ENCODE assay signal across 25 cellular contexts in the genomic region with DNA sequence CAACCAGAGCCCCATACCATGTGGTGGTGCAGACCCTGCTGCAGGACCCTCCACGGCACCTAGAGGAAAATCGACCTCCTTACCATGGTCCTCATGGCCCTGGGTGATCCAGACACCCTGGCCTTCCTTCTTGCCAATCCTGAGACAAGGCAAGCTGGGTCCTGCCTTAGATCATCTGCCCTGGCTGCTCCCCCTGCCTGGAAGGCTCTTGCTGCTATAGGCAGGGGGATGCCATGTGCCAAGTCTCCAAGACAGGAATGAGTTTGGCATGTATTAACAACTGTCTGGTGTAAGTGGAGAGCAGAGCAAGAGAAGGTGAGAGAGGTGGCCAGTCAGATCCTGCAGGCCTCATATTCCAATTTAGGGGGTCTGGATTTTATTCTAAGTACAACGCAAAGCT. TPM values are rescaled to one million over a fixed set of nuclear protein-coding genes. Genes with fewer than 3 reads are reported as not detected.
DNase-seq lines count a peak whose midpoint lies in the region; ATAC-seq and TF ChIP-seq lines count a peak whose summit lies in the region.
"Had no signal": no experiment of that assay in that cellular context is flagged by ENCODE, and none has a peak within 500 bp of the region (broad histone marks: within the 10 kb centered on the region; RNA-seq: fewer than 3 reads in every experiment).

No MANE protein-coding gene starts in this region.

- H4K91ac ChIP-seq in trophoblast cell (ENCODE audit: low read depth, low read length), result no peak overlapping the region

- H3K36me3 ChIP-seq in MG63 (peaks cover 84% of the 10 kb centered on the region), trophoblast cell (ENCODE audit: control insufficient read depth in 1 of 2, insufficient read depth in 2 of 2, low read length in 2 of 2) (peaks cover 3 to 11% of the 10 kb centered on the region in 2 experiments), colonic mucosa (no peaks in the 10 kb centered on the region)

- H3K4me3 ChIP-seq in MG63, result no peak overlapping the region
- H3K4me3 ChIP-seq in trophoblast cell (ENCODE audit: low read depth, low read length), result no peak overlapping the region
- H3K4me3 ChIP-seq in colonic mucosa, result no peak overlapping the region
- H3K4me3 ChIP-seq: spleen had no signal

- H2BK5ac ChIP-seq in trophoblast cell (ENCODE audit: low read depth, low read length, poor library complexity), result no peak overlapping the region

- POLR2A ChIA-PET in RWPE1 (lab: Yijun Ruan, JAX; ENCODE audit: low non-redundant PET), result no interaction called here

- peak; percentile 48 for DNase-seq in MG63
- DNase-seq in RWPE1 (ENCODE audit: low spot score), result no peak
- DNase-seq in foreskin keratinocyte, result peak in 1 of 2 donors; percentile 80
- no peak for DNase-seq in trophoblast cell
- DNase-seq in HUDEP-2 (lab: John Stamatoyannopoulos, UW; ENCODE audit: unreplicated experiment in 76 of 76), result no peak
- DNase-seq in colonic mucosa, result no peak
- DNase-seq: activated CD4-positive, alpha-beta T cell treated with anti-CD3 and anti-CD28 coated beads, Interleukin-2, amount 10 ng/mL, durations not matched to agents 24 days and 14 days; activated naive CD4-positive, alpha-beta T cell treated with anti-CD3 and anti-CD28 coated beads, Interleukin-2, amount 50 U/mL, for 16 hours; anterior cingulate cortex; CD4-positive, CD25-positive, alpha-beta regulatory T cell; central memory CD4-positive, alpha-beta T cell; EL; foreskin melanocyte; H7; hypothalamus; KG1; MV-4-11; NCI-H1694 treated with DMSO at 0.1 percent for 48 hours; NCI-H526 treated with DMSO at 0.1 percent for 48 hours; spleen; stimulated activated CD4-positive, alpha-beta T cell treated with anti-CD3 and anti-CD28 coated beads, Interleukin-2, amount 100 ng/mL, for 48 hours; T-helper 2 cell had no signal

- ATAC-seq in foreskin keratinocyte, result peak; percentile 23
- no peak for ATAC-seq in GM21526 (IDR thresholded peaks at IDR 0.05; ENCODE audit: low FRiP score, unreplicated experiment)
- ATAC-seq: stimulated activated memory B cell treated with anti-CD40 and anti-IgM and Interleukin-4, amounts not matched to agents 10 μg/mL and 1 μg/mL and 100 μg/mL, for 72 hours had no signal

- no peak overlapping the region for H4K12ac ChIP-seq in trophoblast cell (ENCODE audit: low read depth, low read length)

- H2BK12ac ChIP-seq in trophoblast cell (ENCODE audit: low read length), result no peak overlapping the region

- no peak overlapping the region for H3K18ac ChIP-seq in trophoblast cell (ENCODE audit: low read length)

- CTCF ChIA-PET in RWPE1 (lab: Yijun Ruan, JAX), result no interaction called here

- peaks cover 6% of the 10 kb centered on the region for H3K79me1 ChIP-seq in trophoblast cell (ENCODE audit: low read length)

- no peak overlapping the region for H2AK5ac ChIP-seq in trophoblast cell (ENCODE audit: low read length)

- H3K27ac ChIP-seq in RWPE1 (peak overlapping the region; percentile 74), foreskin keratinocyte (no peak overlapping the region), trophoblast cell (ENCODE audit: low read depth, low read length) (no peak overlapping the region), colonic mucosa (no peak overlapping the region)
- H3K27ac ChIP-seq: epithelial cell of prostate had no signal

- no peaks in the 10 kb centered on the region for H3K79me2 ChIP-seq in trophoblast cell (ENCODE audit: control insufficient read depth, insufficient read depth, low read length, poor library complexity)

- H3K23ac ChIP-seq in trophoblast cell (ENCODE audit: low read length), result no peak overlapping the region

- H3K9me3 ChIP-seq in MG63 (no peaks in the 10 kb centered on the region), trophoblast cell (ENCODE audit: insufficient read depth, low read depth, low read length) (no peaks in the 10 kb centered on the region), colonic mucosa (no peaks in the 10 kb centered on the region)
- H3K9me3 ChIP-seq: spleen had no signal

- H3K4ac ChIP-seq in trophoblast cell (ENCODE audit: low read depth, low read length), result no peak overlapping the region

- H3K4me1 ChIP-seq in foreskin keratinocyte, result peaks cover 35% of the 10 kb centered on the region
- peaks cover 30 to 32% of the 10 kb centered on the region in 2 experiments for H3K4me1 ChIP-seq in trophoblast cell (ENCODE audit: control insufficient read depth in 1 of 2, insufficient read depth in 2 of 2, low read length in 2 of 2)
- H3K4me1 ChIP-seq in colonic mucosa, result peaks cover 4% of the 10 kb centered on the region

- H4K8ac ChIP-seq in trophoblast cell (ENCODE audit: low read depth, low read length), result no peak overlapping the region

- no peak for TF ChIP-seq CTCF in RWPE1 (conservative IDR thresholded peaks at IDR 0.05; ENCODE audit: low read depth)
- no peak for TF ChIP-seq CTCF in foreskin keratinocyte (conservative IDR thresholded peaks at IDR 0.05)
- TF ChIP-seq CTCF in colonic mucosa (IDR thresholded peaks at IDR 0.05), result no peak

- no CpG with 5 or more reads among the region's 3 CpGs for WGBS in trophoblast cell (ENCODE audit: extremely low coverage, insufficient coverage, insufficient read length)

- no peak overlapping the region for H2BK120ac ChIP-seq in trophoblast cell (ENCODE audit: insufficient read depth, low read length, poor library complexity)

- no peak overlapping the region for H3K9ac ChIP-seq in trophoblast cell (ENCODE audit: low read length)
- H3K9ac ChIP-seq in colonic mucosa (ENCODE audit: low read depth in 2 of 2, low read length in 2 of 2), result no peak overlapping the region

- no peak overlapping the region for H3K4me2 ChIP-seq in trophoblast cell (ENCODE audit: low read length)

- H2AFZ ChIP-seq in trophoblast cell (ENCODE audit: insufficient read depth, low read length, poor library complexity), result peak overlapping the region; percentile 31

- intact Hi-C loops in colonic mucosa (cut with DNase I), result no loop called here

- H3K14ac ChIP-seq in trophoblast cell (ENCODE audit: low read length), result no peak overlapping the region

- H3K27me3 ChIP-seq in MG63 (no peaks in the 10 kb centered on the region), foreskin keratinocyte (no peaks in the 10 kb centered on the region), trophoblast cell (ENCODE audit: insufficient read depth, low read length) (no peaks in the 10 kb centered on the region), colonic mucosa (no peaks in the 10 kb centered on the region)
- H3K27me3 ChIP-seq: spleen had no signal

RNA-seq across cellular contexts. Expression of gene HEG1, which starts 7.5 kb away (rescaled TPM):
- total RNA-seq in MG63 (2014; rRNA removed; shearing (Covaris generic); ENCODE audit: low replicate concordance), result 75.1 and 105 TPM in 2 replicates
- total RNA-seq in foreskin keratinocyte (15.7 and 19.6 TPM in 2 replicates), colonic mucosa (10 to 100 TPM in 1 of 2 donors, 1 to 10 TPM in 1; 5.1 to 10.7 TPM)
- polyA plus RNA-seq in foreskin keratinocyte, result 2.2 and 3.3 TPM in 2 replicates
- 59.6 and 62.6 TPM in 2 replicates for polyA plus RNA-seq in trophoblast cell (2013)
